Comparison of ENCODE assay signal across 8 cellular contexts in genomic region chr15:43493687-43494472, GRCh38. TPM values are rescaled to one million over a fixed set of nuclear protein-coding genes. Genes with fewer than 3 reads are reported as not detected.
DNase-seq lines count a peak whose midpoint lies in the region; ATAC-seq and TF ChIP-seq lines count a peak whose summit lies in the region.

No MANE protein-coding gene starts in this region.

- peak overlapping the region; percentile 86 for H3K4me3 ChIP-seq in iPS-11a (ENCODE audit: low read depth, low read length)

- H3K4me1 Mint-ChIP-seq in WTC11, result peaks cover 32% of the 10 kb centered on the region
- H3K4me1 Mint-ChIP-seq in stimulated activated memory B cell treated with anti-CD40 and anti-IgM and Interleukin-4, amounts not matched to agents 10 μg/mL and 1 μg/mL and 100 μg/mL, for 72 hours, result peaks cover 15% of the 10 kb centered on the region

- TF ChIP-seq CTCF in WTC11 (IDR thresholded peaks at IDR 0.05), result no peak

- H3K36me3 Mint-ChIP-seq in WTC11, result peaks cover 26% of the 10 kb centered on the region
- H3K36me3 Mint-ChIP-seq in stimulated activated memory B cell treated with anti-CD40 and anti-IgM and Interleukin-4, amounts not matched to agents 10 μg/mL and 1 μg/mL and 100 μg/mL, for 72 hours, result peaks cover 4% of the 10 kb centered on the region

- no peaks in the 10 kb centered on the region for H3K27me3 Mint-ChIP-seq in WTC11 (ENCODE audit: low read depth)
- no peaks in the 10 kb centered on the region for H3K27me3 Mint-ChIP-seq in stimulated activated memory B cell treated with anti-CD40 and anti-IgM and Interleukin-4, amounts not matched to agents 10 μg/mL and 1 μg/mL and 100 μg/mL, for 72 hours

- peak overlapping the region; percentile 95 for H3K4me3 Mint-ChIP-seq in WTC11
- peak overlapping the region; percentile 83 for H3K4me3 Mint-ChIP-seq in stimulated activated memory B cell treated with anti-CD40 and anti-IgM and Interleukin-4, amounts not matched to agents 10 μg/mL and 1 μg/mL and 100 μg/mL, for 72 hours

- peak overlapping the region; percentile 100 for H3K27ac Mint-ChIP-seq in WTC11
- peak overlapping the region; percentile 82 for H3K27ac Mint-ChIP-seq in stimulated activated memory B cell treated with anti-CD40 and anti-IgM and Interleukin-4, amounts not matched to agents 10 μg/mL and 1 μg/mL and 100 μg/mL, for 72 hours

- DNase-seq in NCI-H1694 treated with DMSO at 0.1 percent for 48 hours (lab: John Stamatoyannopoulos, UW) (peak; percentile 24), NCI-H1694 (lab: John Stamatoyannopoulos, UW) (no peak), WTC11 (ENCODE audit: low spot score) (no peak), AG08396 (ENCODE audit: low spot score) (no peak)
- DNase-seq in NK-92 treated with Interleukin-12 subunit alpha and Interleukin-12 subunit beta, amount 100 ng/mL, for 24 hours (lab: John Stamatoyannopoulos, UW), result no peak

- CTCF ChIA-PET in WTC11 (lab: Charles Lee), result interaction anchor here (0.7 to 5.6 kb wide), 6 partner anchors 11 to 283 kb away, joined by 3 to 80 read pairs (median 6); partner anchors contain the start of gene ELL3

- H3K9me3 Mint-ChIP-seq in WTC11, result no peaks in the 10 kb centered on the region
- no peaks in the 10 kb centered on the region for H3K9me3 Mint-ChIP-seq in stimulated activated memory B cell treated with anti-CD40 and anti-IgM and Interleukin-4, amounts not matched to agents 10 μg/mL and 1 μg/mL and 100 μg/mL, for 72 hours

- POLR2A ChIA-PET in WTC11 (lab: Charles Lee), result interaction anchor here (0.6 to 2.0 kb wide), 4 partner anchors 12 to 349 kb away, joined by 3 to 19 read pairs (median 4); no protein-coding TSS in a partner anchor

- ATAC-seq in WTC11, result no peak
- no peak for ATAC-seq in stimulated activated memory B cell treated with anti-CD40 and anti-IgM and Interleukin-4, amounts not matched to agents 10 μg/mL and 1 μg/mL and 100 μg/mL, for 72 hours
- ATAC-seq in HG03139 (IDR thresholded peaks at IDR 0.05; ENCODE audit: unreplicated experiment), result no peak

TF ChIP-seq in WTC11, 78 proteins besides CTCF, POLR2A, EP300 and RAD21:
- TF ChIP-seq NFE2L1 (CRISPR knock-in tag; IDR thresholded peaks at IDR 0.05) (no peak), TP53 (CRISPR knock-in tag; IDR thresholded peaks at IDR 0.05) (no peak), OVOL2 (CRISPR knock-in tag; IDR thresholded peaks at IDR 0.05; ENCODE audit: borderline replicate concordance) (no peak)
- TF ChIP-seq, protein P1, sequence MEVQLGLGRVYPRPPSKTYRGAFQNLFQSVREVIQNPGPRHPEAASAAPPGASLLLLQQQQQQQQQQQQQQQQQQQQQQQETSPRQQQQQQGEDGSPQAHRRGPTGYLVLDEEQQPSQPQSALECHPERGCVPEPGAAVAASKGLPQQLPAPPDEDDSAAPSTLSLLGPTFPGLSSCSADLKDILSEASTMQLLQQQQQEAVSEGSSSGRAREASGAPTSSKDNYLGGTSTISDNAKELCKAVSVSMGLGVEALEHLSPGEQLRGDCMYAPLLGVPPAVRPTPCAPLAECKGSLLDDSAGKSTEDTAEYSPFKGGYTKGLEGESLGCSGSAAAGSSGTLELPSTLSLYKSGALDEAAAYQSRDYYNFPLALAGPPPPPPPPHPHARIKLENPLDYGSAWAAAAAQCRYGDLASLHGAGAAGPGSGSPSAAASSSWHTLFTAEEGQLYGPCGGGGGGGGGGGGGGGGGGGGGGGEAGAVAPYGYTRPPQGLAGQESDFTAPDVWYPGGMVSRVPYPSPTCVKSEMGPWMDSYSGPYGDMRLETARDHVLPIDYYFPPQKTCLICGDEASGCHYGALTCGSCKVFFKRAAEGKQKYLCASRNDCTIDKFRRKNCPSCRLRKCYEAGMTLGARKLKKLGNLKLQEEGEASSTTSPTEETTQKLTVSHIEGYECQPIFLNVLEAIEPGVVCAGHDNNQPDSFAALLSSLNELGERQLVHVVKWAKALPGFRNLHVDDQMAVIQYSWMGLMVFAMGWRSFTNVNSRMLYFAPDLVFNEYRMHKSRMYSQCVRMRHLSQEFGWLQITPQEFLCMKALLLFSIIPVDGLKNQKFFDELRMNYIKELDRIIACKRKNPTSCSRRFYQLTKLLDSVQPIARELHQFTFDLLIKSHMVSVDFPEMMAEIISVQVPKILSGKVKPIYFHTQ (CRISPR knock-in tag; IDR thresholded peaks at IDR 0.05), result no peak
- TF ChIP-seq, protein P2, sequence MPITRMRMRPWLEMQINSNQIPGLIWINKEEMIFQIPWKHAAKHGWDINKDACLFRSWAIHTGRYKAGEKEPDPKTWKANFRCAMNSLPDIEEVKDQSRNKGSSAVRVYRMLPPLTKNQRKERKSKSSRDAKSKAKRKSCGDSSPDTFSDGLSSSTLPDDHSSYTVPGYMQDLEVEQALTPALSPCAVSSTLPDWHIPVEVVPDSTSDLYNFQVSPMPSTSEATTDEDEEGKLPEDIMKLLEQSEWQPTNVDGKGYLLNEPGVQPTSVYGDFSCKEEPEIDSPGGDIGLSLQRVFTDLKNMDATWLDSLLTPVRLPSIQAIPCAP (CRISPR knock-in tag; IDR thresholded peaks at IDR 0.05), result no peak

RNA-seq across cellular contexts. Expression of gene TP53BP1, which starts 0.9 kb away (rescaled TPM):
- 52.8 to 67.1 TPM (median 54.9 TPM) in 3 replicates for total RNA-seq in WTC11 (2021)

RNA-seq across cellular contexts. Expression of gene MAP1A, which starts 23.5 kb away (rescaled TPM):
- total RNA-seq in WTC11 (2021), result 1.1 to 2.2 TPM (median 1.1 TPM) in 3 replicates
